10 cellular contexts compared by ENCODE assay signal in genomic region chr16:15041260-15042011, GRCh38. TPM values are rescaled to one million over a fixed set of nuclear protein-coding genes. Genes with fewer than 3 reads are reported as not detected.
DNase-seq lines count a peak whose midpoint lies in the region; ATAC-seq and TF ChIP-seq lines count a peak whose summit lies in the region.
"Had no signal": no experiment of that assay in that cellular context is flagged by ENCODE, and none has a peak within 500 bp of the region (broad histone marks: within the 10 kb centered on the region; RNA-seq: fewer than 3 reads in every experiment).

No MANE protein-coding gene starts in this region.

- no peak for ATAC-seq in GM21717 (IDR thresholded peaks at IDR 0.05; ENCODE audit: unreplicated experiment)

- peaks cover 6% of the 10 kb centered on the region for H3K4me1 Mint-ChIP-seq in brain

- in situ Hi-C loops in KBM-7 (cut with MboI; ENCODE audit: low pct_unique_long_range_greater_than_20kb, low sequenced_read_pairs), result no loop called here

- H3K27me3 Mint-ChIP-seq in brain, result no peaks in the 10 kb centered on the region

- intact Hi-C loops in spleen (cut with DNase I; ENCODE audit: low total_unique reads), result no loop called here

- no peak for TF ChIP-seq POLR2A in spleen (IDR thresholded peaks at IDR 0.05)

- 37 to 50% (median 48%) methylated on average over 16 of the region's 16 CpGs for WGBS in spleen, 5 donors

- TF ChIP-seq CTCF in brain (conservative IDR thresholded peaks at IDR 0.05) (no peak), spleen (IDR thresholded peaks at IDR 0.05 in 8 of 11, conservative IDR thresholded peaks at IDR 0.05 in 3 of 11) (peak in 2 of 11 experiments; percentile 19 to 23)

- peak overlapping the region in 4 of 5 experiments; percentile 33 to 88 (median 46) for H3K27ac Mint-ChIP-seq in brain

- no peaks in the 10 kb centered on the region for H3K27me3 ChIP-seq in H7 (ENCODE audit: control insufficient read depth, insufficient read depth, low read length)
- no peaks in the 10 kb centered on the region for H3K27me3 ChIP-seq in spleen (replicated peaks in 1 of 7)

- DNase-seq in H7, result peak; percentile 76
- DNase-seq in iPS-NIHi7 (ENCODE audit: extremely low spot score), result peak; percentile 68
- DNase-seq in spleen, result peak; percentile 85
- DNase-seq in NCI-H2171 treated with DMSO at 0.1 percent for 48 hours (lab: John Stamatoyannopoulos, UW), result no peak
- DNase-seq in activated naive CD4-positive, alpha-beta T cell treated with anti-CD3 and anti-CD28 coated beads, Interleukin-2, amount 50 U/mL, for 16 hours, result no peak
- no peak for DNase-seq in KBM-7
- DNase-seq: activated gamma-delta T cell treated with Interleukin-2 at 50 U/mL for 16 hours, NCI-H146 had no signal

- H3K36me3 ChIP-seq in H7 (replicated peaks; ENCODE audit: control insufficient read depth, insufficient read depth, low read length) (peaks cover 20% of the 10 kb centered on the region), spleen (peaks cover 0 to 89% (median 56%) of the 10 kb centered on the region in 6 donors)

- H3K36me3 Mint-ChIP-seq in brain, result peaks cover 53% of the 10 kb centered on the region

- no peak overlapping the region for H3K4me3 Mint-ChIP-seq in brain

- no peaks in the 10 kb centered on the region for H3K9me3 ChIP-seq in spleen

- peak overlapping the region in 6 of 8 donors; percentile 14 to 66 (median 36) for H3K27ac ChIP-seq in spleen

- peaks cover 0 to 3% (median 0%) of the 10 kb centered on the region in 5 experiments for H3K9me3 Mint-ChIP-seq in brain

- peaks cover 0 to 17% (median 8%) of the 10 kb centered on the region in 6 donors for H3K4me1 ChIP-seq in spleen

- no peak overlapping the region for H3K4me3 ChIP-seq in H7 (ENCODE audit: insufficient read depth, low read depth, low read length)
- H3K4me3 ChIP-seq in spleen, result no peak overlapping the region

RNA-seq across cellular contexts. Expression of gene NTAN1, which starts 14.4 kb away (rescaled TPM):
- 54.8 and 57.4 TPM in 2 replicates for total RNA-seq in H7 (2014; rRNA removed; shearing (Covaris generic))
- 38.1 TPM for polyA plus RNA-seq in brain (ENCODE audit: insufficient read depth, low read depth, low replicate concordance)
- total RNA-seq in spleen, result 10 to 100 TPM; 27.1 to 70.6 (median 50.8) TPM
- 10 to 100 TPM; 33.0 to 48.3 (median 39.8) TPM for polyA plus RNA-seq in spleen

RNA-seq across cellular contexts. Expression of gene RRN3, which starts 52.6 kb away (rescaled TPM):
- 24.8 and 28.3 TPM in 2 replicates for total RNA-seq in H7 (2014; rRNA removed; shearing (Covaris generic))
- polyA plus RNA-seq in brain (ENCODE audit: insufficient read depth, low read depth, low replicate concordance) (27.6 TPM), spleen (10 to 100 TPM; 11.6 to 16.8 (median 12.5) TPM)
- 10 to 100 TPM; 28.3 to 38.6 (median 32.1) TPM for total RNA-seq in spleen

Comparison
In these comparisons a context has a peak if more than half of its experiments do, and no peak if none do; other contexts are left out.
1. DNase-seq: peak in H7 (single experiment), iPS-NIHi7 (single experiment) and spleen (single experiment); none in NCI-H2171 treated with DMSO at 0.1 percent for 48 hours (single experiment), activated naive CD4-positive, alpha-beta T cell treated with anti-CD3 and anti-CD28 coated beads, Interleukin-2, amount 50 U/mL, for 16 hours (single experiment) and KBM-7 (single experiment).